Comparison of ENCODE assay signal across 18 cellular contexts in genomic region chr18:24185805-24186204, GRCh38. TPM values are rescaled to one million over a fixed set of nuclear protein-coding genes. Genes with fewer than 3 reads are reported as not detected.
A peak's percentile ranks its signal among the peaks of the same experiment; 100 is the strongest.
DNase-seq lines count a peak whose midpoint lies in the region; ATAC-seq, FAIRE-seq and TF ChIP-seq lines count a peak whose summit lies in the region.
"Had no signal": no experiment of that assay in that cellular context is flagged by ENCODE, and none has a peak within 500 bp of the region (broad histone marks: within the 10 kb centered on the region; RNA-seq: fewer than 3 reads in every experiment).

No MANE protein-coding gene starts in this region.

- H3K36me3 Mint-ChIP-seq in astrocyte (ENCODE audit: low read depth, unreplicated experiment), result peaks cover 4% of the 10 kb centered on the region

- no peaks in the 10 kb centered on the region for H3K9me3 Mint-ChIP-seq in astrocyte (ENCODE audit: unreplicated experiment)
- H3K9me3 Mint-ChIP-seq: H9 had no signal

- H3K27me3 Mint-ChIP-seq in astrocyte (ENCODE audit: low read depth, unreplicated experiment), result no peaks in the 10 kb centered on the region

- peak; percentile 26 for FAIRE-seq in astrocyte (lab: Jason Lieb, UNC)
- FAIRE-seq: GM12891, GM19239, K562 had no signal

- H3K27ac ChIP-seq in astrocyte (ENCODE audit: low read depth, low read length), result peak overlapping the region; percentile 1

- H3K79me2 ChIP-seq in astrocyte (ENCODE audit: insufficient read depth, low read length), result no peaks in the 10 kb centered on the region

- in situ Hi-C loops in ACHN (cut with HindIII; ENCODE audit: low pct_ligation_motif_present, low pct_unique_long_range_greater_than_20kb, low sequenced_read_pairs), result no loop called here

- H3K4me3 ChIP-seq in astrocyte (ENCODE audit: insufficient read depth, low read depth, low read length) (no peak overlapping the region), fibroblast of pulmonary artery (replicated peaks; ENCODE audit: low read depth, low read length) (no peak overlapping the region), mucosa of descending colon (no peak overlapping the region)
- H3K4me3 ChIP-seq: K562 had no signal

- ATAC-seq in mucosa of descending colon, result no peak
- no peak for ATAC-seq in HG03565 (IDR thresholded peaks at IDR 0.05; ENCODE audit: unreplicated experiment)
- ATAC-seq: K562 had no signal

- H3K4me1 ChIP-seq in astrocyte (ENCODE audit: insufficient read depth, low read length), result peaks cover 7% of the 10 kb centered on the region
- H3K4me1 ChIP-seq in mucosa of descending colon (ENCODE audit: low read depth), result no peaks in the 10 kb centered on the region

- H3K27me3 ChIP-seq in astrocyte (ENCODE audit: insufficient read depth, low read length), result no peaks in the 10 kb centered on the region

- H3K4me2 ChIP-seq in astrocyte (ENCODE audit: low read length), result no peak overlapping the region

- TF ChIP-seq CTCF in astrocyte (IDR thresholded peaks at IDR 0.05; ENCODE audit: insufficient read depth, low read depth, low read length) (no peak), fibroblast of pulmonary artery (IDR thresholded peaks at IDR 0.05; ENCODE audit: low read length, missing control alignments) (no peak), mucosa of descending colon (IDR thresholded peaks at IDR 0.05) (no peak)

- intact Hi-C loops in mucosa of descending colon (cut with DNase I, micrococcal nuclease), result no loop called here

- no peaks in the 10 kb centered on the region for H4K20me1 ChIP-seq in astrocyte (ENCODE audit: insufficient read depth, low read length)

- no peak overlapping the region for H3K9ac ChIP-seq in astrocyte (ENCODE audit: low read length)

- DNase-seq in LHCN-M2 (ENCODE audit: low read depth) (peak; percentile 35), astrocyte (ENCODE audit: low read depth) (peak; percentile 46), fibroblast of pulmonary artery (ENCODE audit: low read depth) (peak; percentile 52), mucosa of descending colon (no peak), germinal center (ENCODE audit: low spot score) (no peak), ACHN (no peak)
- DNase-seq: H9, MV-4-11, NCI-H1694 treated with DMSO at 0.1 percent for 48 hours, NCI-H510A treated with DMSO at 0.1 percent for 48 hours, NCI-H82, OCI-M1, SHP77 had no signal

- no peak overlapping the region for H3K27ac Mint-ChIP-seq in astrocyte (ENCODE audit: unreplicated experiment)
- H3K27ac Mint-ChIP-seq: B cell, H9 had no signal

- H3K4me3 Mint-ChIP-seq in astrocyte (ENCODE audit: unreplicated experiment), result no peak overlapping the region
- H3K4me3 Mint-ChIP-seq: B cell, H9 had no signal

- H2AFZ ChIP-seq in astrocyte (ENCODE audit: low read depth, low read length), result no peak overlapping the region

- H3K36me3 ChIP-seq in astrocyte (ENCODE audit: insufficient read depth, low read length), result no peaks in the 10 kb centered on the region
- no peaks in the 10 kb centered on the region for H3K36me3 ChIP-seq in mucosa of descending colon (ENCODE audit: low read depth)

- peaks cover 33% of the 10 kb centered on the region for H3K4me1 Mint-ChIP-seq in astrocyte (ENCODE audit: low read depth, unreplicated experiment)

- no peaks in the 10 kb centered on the region for H3K9me3 ChIP-seq in astrocyte (ENCODE audit: insufficient read depth, low read depth, low read length)
- H3K9me3 ChIP-seq in mucosa of descending colon, result no peaks in the 10 kb centered on the region

RNA-seq across cellular contexts. Expression of gene CABYR, which starts 46.9 kb away (rescaled TPM):
- total RNA-seq in LHCN-M2 (2014; rRNA removed), result 0.34 and 0.64 TPM in 2 replicates
- 0.98 TPM for polyA plus RNA-seq in LHCN-M2 (2012)
- total RNA-seq in astrocyte, result 7.0 and 7.8 TPM in 2 replicates
- total RNA-seq in mucosa of descending colon, result 1 to 10 TPM in 1 of 3 donors, under 1 TPM in 2; 0.41 to 1.4 (median 0.48) TPM
- total RNA-seq: K562 had no signal
- polyA plus RNA-seq: K562 had no signal

Comparison
In these comparisons a context has a peak if more than half of its experiments do, and no peak if none do; other contexts are left out.
1. DNase-seq: peak in LHCN-M2 (single experiment), astrocyte (single experiment) and fibroblast of pulmonary artery (single experiment); none in mucosa of descending colon (0 of 3), germinal center (single experiment) and ACHN (single experiment).